In genomic region chr3:3737511-3737910, GRCh38 we compare ENCODE assay signal across 23 cellular contexts.
"Had no signal": no experiment of that assay in that cellular context is flagged by ENCODE, and none has a peak within 500 bp of the region (broad histone marks: within the 10 kb centered on the region; RNA-seq: fewer than 3 reads in every experiment).

No MANE protein-coding gene starts in this region.

- H3K27ac Mint-ChIP-seq: dendritic cell treated with granulocyte-macrophage colony-stimulating factor and Interleukin-4, amounts not matched to agents 40 ng/mL and 50 ng/mL, for 4 days; effector memory CD8-positive, alpha-beta T cell; endodermal cell; mesothelial cell of epicardium had no signal

- H3K9me3 Mint-ChIP-seq: dendritic cell treated with granulocyte-macrophage colony-stimulating factor and Interleukin-4, amounts not matched to agents 40 ng/mL and 50 ng/mL, for 4 days; endodermal cell; mesothelial cell of epicardium had no signal

- H3K4me3 Mint-ChIP-seq: dendritic cell treated with granulocyte-macrophage colony-stimulating factor and Interleukin-4, amounts not matched to agents 40 ng/mL and 50 ng/mL, for 4 days; effector memory CD8-positive, alpha-beta T cell; endodermal cell; mesothelial cell of epicardium had no signal

- ATAC-seq: effector memory CD8-positive, alpha-beta T cell; esophagus mucosa; gastrocnemius medialis; heart right ventricle; left cardiac atrium; left lung; left ventricle myocardium superior; lower lobe of right lung; mucosa of descending colon had no signal

- H3K27me3 Mint-ChIP-seq: dendritic cell treated with granulocyte-macrophage colony-stimulating factor and Interleukin-4, amounts not matched to agents 40 ng/mL and 50 ng/mL, for 4 days; effector memory CD8-positive, alpha-beta T cell had no signal

- DNase-seq: colonic mucosa; cortex of kidney; effector CD8-positive, alpha-beta T cell; effector memory CD8-positive, alpha-beta T cell; endodermal cell; erythroblast; esophagus squamous epithelium; foreskin fibroblast; foreskin melanocyte; gastrocnemius medialis; glutamatergic neuron; head of caudate nucleus; heart right ventricle; hippocampal formation; left cardiac atrium; left lung; left ventricle myocardium superior; lower lobe of right lung; mesenchymal stem cell; mucosa of descending colon had no signal
